Comparison of ENCODE assay signal across 8 cellular contexts in the genomic region with DNA sequence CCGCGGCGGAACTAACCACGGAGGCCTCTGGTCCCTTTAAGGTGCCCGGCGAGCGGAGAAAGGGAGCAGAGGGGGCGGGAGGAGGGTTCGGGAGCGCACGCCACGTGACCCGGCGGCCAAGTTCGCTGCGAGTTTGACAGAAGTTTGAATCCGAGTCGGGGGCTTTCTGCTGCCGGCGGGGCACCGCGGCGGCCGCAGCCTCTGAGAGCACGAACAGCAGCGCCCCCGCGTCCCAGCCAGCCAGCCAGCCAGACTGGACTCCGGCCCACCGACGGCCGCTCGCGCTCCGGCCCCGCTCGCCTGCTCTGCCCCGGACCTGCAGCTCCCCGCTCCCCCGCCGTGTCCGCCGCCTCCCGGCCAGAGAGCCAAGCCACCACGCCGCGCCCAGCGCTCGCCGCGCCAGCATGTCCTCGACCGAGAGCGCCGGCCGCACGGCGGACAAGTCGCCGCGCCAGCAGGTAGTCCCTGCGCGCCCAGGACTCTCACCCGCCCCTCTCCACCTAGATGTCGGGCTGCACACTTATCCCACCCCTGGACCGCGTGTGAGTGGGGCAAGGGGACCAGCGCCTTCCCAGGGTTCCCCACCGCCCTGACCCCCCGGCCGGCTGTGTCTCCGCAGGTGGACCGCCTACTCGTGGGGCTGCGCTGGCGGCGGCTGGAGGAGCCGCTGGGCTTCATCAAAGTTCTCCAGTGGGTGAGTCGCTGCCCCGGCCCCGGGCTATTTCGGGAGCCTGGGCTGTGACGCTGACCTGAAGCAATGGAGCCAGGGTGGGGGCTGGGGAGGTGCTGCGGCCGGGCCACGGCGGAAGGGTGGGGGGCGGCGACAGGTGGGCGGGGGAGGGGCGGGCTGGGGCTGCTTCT. TPM values are rescaled to one million over a fixed set of nuclear protein-coding genes. Genes with fewer than 3 reads are reported as not detected.
DNase-seq lines count a peak whose midpoint lies in the region; ATAC-seq and TF ChIP-seq lines count a peak whose summit lies in the region.

SYPL2 (plus strand) TSS at position 107 of the 861 bp plus-strand sequence; CDS start at position 405, 298 bp downstream.

- peak within 1 kb of the TSS; percentile 92 to 97 (median 94) for H3K9ac ChIP-seq in skeletal muscle tissue (ENCODE audit: low read depth in 1 of 3, low read length in 3 of 3)

- in situ Hi-C loops in astrocyte of the cerebellum (cut with HindIII; ENCODE audit: low sequenced_read_pairs): no loop called here

- no peaks in the 10 kb centered on the region for H3K36me3 Mint-ChIP-seq in HFFc6 (ENCODE audit: low read depth)

- peaks cover 2% of the 10 kb centered on the region; the same call in 1 of the 2 replicates for H3K27me3 Mint-ChIP-seq in HFFc6 (ENCODE audit: insufficient read depth)

- TF ChIP-seq CTCF in HFFc6 (IDR thresholded peaks at IDR 0.05) (peak; percentile 45; the same call in 1 of the 2 replicates), astrocyte of the cerebellum (IDR thresholded peaks at IDR 0.05; ENCODE audit: low read depth, low read length, missing control alignments) (no peak)

- H3K27ac ChIP-seq in skeletal muscle tissue (ENCODE audit: low read depth, low read length): peak within 1 kb of the TSS; percentile 98

- DNase-seq in AG08396 (ENCODE audit: low spot score): peak; percentile 70
- DNase-seq in HFFc6: peak; percentile 23
- DNase-seq in astrocyte of the cerebellum (ENCODE audit: low read depth): no peak
- no peak for DNase-seq in NCI-H128 (lab: John Stamatoyannopoulos, UW; ENCODE audit: unreplicated experiment)

- H3K4me1 ChIP-seq in skeletal muscle tissue (ENCODE audit: control insufficient read depth in 3 of 3, insufficient read depth in 3 of 3, low read length in 3 of 3): peaks cover 33 to 39% (median 35%) of the 10 kb centered on the region in 3 donors

- no peaks in the 10 kb centered on the region for H3K9me3 Mint-ChIP-seq in HFFc6

- H3K36me3 ChIP-seq in skeletal muscle tissue (ENCODE audit: control insufficient read depth in 3 of 3, insufficient read depth in 3 of 3, low read length in 3 of 3): peaks cover 0 to 3% (median 0%) of the 10 kb centered on the region in 3 donors

- H3K4me3 Mint-ChIP-seq in HFFc6: peak within 1 kb of the TSS; percentile 85

- peaks cover 2% of the 10 kb centered on the region for H3K9me3 ChIP-seq in iPS-18c (ENCODE audit: control insufficient read depth, insufficient read depth, low read length)
- H3K9me3 ChIP-seq in skeletal muscle tissue (ENCODE audit: control insufficient read depth in 3 of 3, low read length in 3 of 3): no peaks in the 10 kb centered on the region

- H3K4me3 ChIP-seq in astrocyte of the cerebellum (ENCODE audit: low read depth, low read length) (peak within 1 kb of the TSS; percentile 38), iPS-18c (ENCODE audit: insufficient read depth, low read depth, low read length) (peak within 1 kb of the TSS; percentile 79), skeletal muscle tissue (ENCODE audit: low read length in 3 of 3) (peak within 1 kb of the TSS; percentile 84 to 87 (median 85))

- peaks cover 0 to 4% (median 0%) of the 10 kb centered on the region in 3 donors for H3K27me3 ChIP-seq in skeletal muscle tissue (ENCODE audit: control insufficient read depth in 3 of 3, insufficient read depth in 3 of 3, low read length in 3 of 3)

- peaks cover 29% of the 10 kb centered on the region for H3K4me1 Mint-ChIP-seq in HFFc6 (ENCODE audit: low read depth)

- H3K27ac Mint-ChIP-seq in HFFc6: no peak within 1 kb of the TSS; the same call in 1 of the 2 replicates

- ATAC-seq in HG02970 (IDR thresholded peaks at IDR 0.05; ENCODE audit: low FRiP score, unreplicated experiment): no peak
- no peak for ATAC-seq in HG03175 (IDR thresholded peaks at IDR 0.05; ENCODE audit: unreplicated experiment)

RNA-seq across cellular contexts. Expression of gene SYPL2, which starts in this region (rescaled TPM):
- total RNA-seq in HFFc6 (2021; fragmentation: NEBNext Ultra II Directional; extraction: Animal tissue kit (Norgen Biotek cat#: 25700)): 10 to 100 TPM; 16.0 to 34.1 (median 18.5) TPM
- total RNA-seq in skeletal muscle tissue: 38.6 TPM

Comparison
In these comparisons a context has a peak if more than half of its experiments do, and no peak if none do; other contexts are left out.
1. DNase-seq: peak in AG08396 (single experiment) and HFFc6 (single experiment); none in astrocyte of the cerebellum (single experiment) and NCI-H128 (single experiment).
2. Peak in every context shown above with its lines, with median percentiles within 50 percentile points of each other: H3K4me3 ChIP-seq.